In genomic region chr19:45424191-45425058, GRCh38 we compare ENCODE assay signal across 8 cellular contexts. TPM values are rescaled to one million over a fixed set of nuclear protein-coding genes. Genes with fewer than 3 reads are reported as not detected.
A peak's percentile ranks its signal among the peaks of the same experiment; 100 is the strongest.
DNase-seq lines count a peak whose midpoint lies in the region; ATAC-seq and TF ChIP-seq lines count a peak whose summit lies in the region.

No MANE protein-coding gene starts in this region.

- intact Hi-C loops in upper lobe of right lung (cut with DNase I), result loop anchor here (5.0 kb wide), 1 partner anchor 68 kb away; no protein-coding TSS in a partner anchor

- H3K4me3 ChIP-seq in MG63 (peak overlapping the region; percentile 86), WI38 (ENCODE audit: low read depth, low read length) (peak overlapping the region; percentile 81), muscle layer of duodenum (ENCODE audit: low read depth in 1 of 2, low read length in 2 of 2) (peak overlapping the region; percentile 74 to 81), upper lobe of right lung (peak overlapping the region; percentile 67)

- H3K36me3 ChIP-seq in MG63 (peaks cover 30% of the 10 kb centered on the region), muscle layer of duodenum (ENCODE audit: control insufficient read depth in 1 of 2, insufficient read depth in 2 of 2, low read length in 2 of 2) (no peaks in the 10 kb centered on the region), upper lobe of right lung (no peaks in the 10 kb centered on the region)

- TF ChIP-seq CTCF in WI38 (IDR thresholded peaks at IDR 0.05; ENCODE audit: low read depth, low read length) (no peak), upper lobe of right lung (IDR thresholded peaks at IDR 0.05) (no peak)

- no peaks in the 10 kb centered on the region for H3K27me3 ChIP-seq in MG63
- no peaks in the 10 kb centered on the region for H3K27me3 ChIP-seq in muscle layer of duodenum (ENCODE audit: low read depth, low read length)
- no peaks in the 10 kb centered on the region for H3K27me3 ChIP-seq in upper lobe of right lung

- peak; percentile 36 for TF ChIP-seq POLR2A in erythroblast (IDR thresholded peaks at IDR 0.05; ENCODE audit: low read length)

- ATAC-seq in upper lobe of right lung, result peak; percentile 58

- no peaks in the 10 kb centered on the region for H3K9me3 ChIP-seq in MG63
- no peaks in the 10 kb centered on the region for H3K9me3 ChIP-seq in muscle layer of duodenum (ENCODE audit: control insufficient read depth in 1 of 2, low read length in 2 of 2)
- no peaks in the 10 kb centered on the region for H3K9me3 ChIP-seq in upper lobe of right lung

- peaks cover 0 to 12% of the 10 kb centered on the region in 2 donors for H3K4me1 ChIP-seq in muscle layer of duodenum (ENCODE audit: control insufficient read depth in 1 of 2, insufficient read depth in 2 of 2, low read length in 2 of 2)
- peaks cover 25% of the 10 kb centered on the region for H3K4me1 ChIP-seq in upper lobe of right lung

- H3K27ac ChIP-seq in muscle layer of duodenum (ENCODE audit: low read length) (peak overlapping the region; percentile 99), upper lobe of right lung (peak overlapping the region; percentile 94)

- peak; percentile 95 for DNase-seq in A172 (ENCODE audit: low spot score)
- DNase-seq in GM04504 (ENCODE audit: low read depth), result peak; percentile 84
- DNase-seq in MG63, result peak; percentile 98
- peak; percentile 59 to 74 for DNase-seq in erythroblast (lab: John Stamatoyannopoulos, UW)
- peak; percentile 82 for DNase-seq in upper lobe of right lung
- DNase-seq in NCI-H1930 (lab: John Stamatoyannopoulos, UW), result no peak

RNA-seq across cellular contexts. Expression of gene ERCC1, which starts 0.7 kb away (rescaled TPM):
- 45.5 and 60.2 TPM in 2 replicates for total RNA-seq in A172 (2014; rRNA removed; shearing (Covaris generic))
- total RNA-seq in MG63 (2014; rRNA removed; shearing (Covaris generic); ENCODE audit: low replicate concordance), result 118 and 167 TPM in 2 replicates
- total RNA-seq in upper lobe of right lung, result 48.8 TPM

RNA-seq across cellular contexts. Expression of gene POLR1G, which starts 18.0 kb away (rescaled TPM):
- total RNA-seq in A172 (2014; rRNA removed; shearing (Covaris generic)), result 15.2 TPM in 2 replicates
- total RNA-seq in MG63 (2014; rRNA removed; shearing (Covaris generic); ENCODE audit: low replicate concordance), result 27.1 and 44.0 TPM in 2 replicates
- 5.4 TPM for total RNA-seq in upper lobe of right lung

RNA-seq across cellular contexts. Expression of gene PPP1R13L, which starts 19.6 kb away (rescaled TPM):
- 19.9 and 27.8 TPM in 2 replicates for total RNA-seq in A172 (2014; rRNA removed; shearing (Covaris generic))
- total RNA-seq in MG63 (2014; rRNA removed; shearing (Covaris generic); ENCODE audit: low replicate concordance), result 5.5 and 7.3 TPM in 2 replicates
- 67.9 TPM for total RNA-seq in upper lobe of right lung

RNA-seq across cellular contexts. Expression of gene FOSB, which starts 43.4 kb away (rescaled TPM):
- 0.17 TPM in 1 of 2 replicates, not detected in the other for total RNA-seq in A172 (2014; rRNA removed; shearing (Covaris generic))
- 0.33 TPM in 1 of 2 replicates, not detected in the other for total RNA-seq in MG63 (2014; rRNA removed; shearing (Covaris generic); ENCODE audit: low replicate concordance)
- total RNA-seq in upper lobe of right lung, result 3.6 TPM

RNA-seq across cellular contexts. Expression of gene ERCC2, which starts 54.1 kb away (rescaled TPM):
- total RNA-seq in A172 (2014; rRNA removed; shearing (Covaris generic)), result 19.5 and 23.1 TPM in 2 replicates
- total RNA-seq in MG63 (2014; rRNA removed; shearing (Covaris generic); ENCODE audit: low replicate concordance), result 53.5 and 71.9 TPM in 2 replicates
- total RNA-seq in upper lobe of right lung, result 13.7 TPM

Comparison
In these comparisons a context has a peak if more than half of its experiments do, and no peak if none do; other contexts are left out.
1. DNase-seq: peak in A172 (single experiment), GM04504 (single experiment), MG63 (single experiment), erythroblast (2 of 2) and upper lobe of right lung (single experiment); none in NCI-H1930 (0 of 2).
2. Peak in every context shown above with its lines, with median percentiles within 50 percentile points of each other: H3K4me3 ChIP-seq.